In the genomic region with DNA sequence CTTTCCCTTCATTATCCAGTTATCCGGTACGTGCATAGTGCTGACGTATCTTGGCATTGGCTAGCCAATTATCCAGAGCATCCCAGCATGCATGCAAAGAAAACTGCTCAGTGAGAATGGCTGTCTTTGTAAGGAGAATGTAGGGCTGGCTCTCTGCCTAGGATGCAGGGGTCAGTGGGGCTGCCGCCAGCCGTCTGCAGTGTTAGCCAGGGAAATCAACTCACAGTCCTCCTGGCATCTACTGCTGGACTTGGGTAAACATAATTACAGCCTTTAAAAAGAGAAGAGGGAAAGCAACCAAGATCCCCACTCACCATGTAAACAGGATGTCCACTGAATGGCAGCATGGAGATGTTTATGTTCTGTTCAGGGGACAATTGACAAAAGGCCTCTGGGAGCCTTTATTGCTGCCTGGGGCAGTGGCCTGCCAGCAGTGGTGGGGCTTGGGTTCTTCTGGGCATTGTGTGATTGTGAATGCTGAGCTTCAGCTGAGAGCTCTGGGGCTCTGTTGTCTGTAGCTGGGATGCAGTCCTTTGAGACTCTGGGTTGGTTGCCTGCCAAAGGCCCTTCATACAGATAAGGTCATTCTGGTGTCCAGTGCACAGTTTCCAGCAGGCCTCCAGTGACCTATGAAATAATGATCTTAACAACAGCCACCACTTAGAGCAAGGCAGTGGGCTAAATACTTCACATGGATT, we compare ENCODE assay signal across 9 cellular contexts.
DNase-seq lines count a peak whose midpoint lies in the region; ATAC-seq and TF ChIP-seq lines count a peak whose summit lies in the region.
"Had no signal": no experiment of that assay in that cellular context is flagged by ENCODE, and none has a peak within 500 bp of the region (broad histone marks: within the 10 kb centered on the region; RNA-seq: fewer than 3 reads in every experiment).

No MANE protein-coding gene starts in this region.

- no peaks in the 10 kb centered on the region for H3K36me3 ChIP-seq in SK-N-SH (replicated peaks in 1 of 2; ENCODE audit: control insufficient read depth in 1 of 2, insufficient read depth in 2 of 2, low read length in 1 of 2)

- DNase-seq in M059J (ENCODE audit: low read depth) (peak; percentile 24), SK-N-SH (peak; percentile 69), left cardiac atrium (peak; percentile 70), sciatic nerve (ENCODE audit: low spot score) (peak; percentile 70), glomerular visceral epithelial cell (ENCODE audit: extremely low spot score) (no peak), OCI-M1 (lab: John Stamatoyannopoulos, UW) (no peak)
- DNase-seq: activated naive CD8-positive, alpha-beta T cell treated with anti-CD3 and anti-CD28 coated beads, Interleukin-2, amount 10 ng/mL, durations not matched to agents 7 days and 5 days had no signal

- H3K9me2 ChIP-seq in SK-N-SH = no peaks in the 10 kb centered on the region

- H3F3A ChIP-seq in SK-N-SH (replicated peaks; ENCODE audit: insufficient read depth) = no peaks in the 10 kb centered on the region

- CTCF ChIA-PET in SK-N-SH (lab: Yijun Ruan, JAX) = no interaction called here

- peak; percentile 86 to 89 for ATAC-seq in left cardiac atrium
- peak; percentile 90 for ATAC-seq in sciatic nerve
- ATAC-seq in GM19397 (IDR thresholded peaks at IDR 0.05; ENCODE audit: unreplicated experiment) = no peak
- ATAC-seq in activated CD4-positive, CD25-positive, alpha-beta regulatory T cell treated with anti-CD3 and anti-CD28 coated beads, Interleukin-2, amount 50 U/mL, for 24 hours = no peak

- WGBS in SK-N-SH (ENCODE audit: low lambda C conversion rate) = 15% methylated on average over 5 of the region's 5 CpGs

- TF ChIP-seq CTCF in SK-N-SH (IDR thresholded peaks at IDR 0.05) = no peak

- no peak overlapping the region for H3K4me3 ChIP-seq in SK-N-SH (ENCODE audit: low read depth in 2 of 2, low read length in 1 of 2)

- peak overlapping the region in 1 of 2 experiments; percentile 91; a peak in 2 of 4 replicates for H3K27ac ChIP-seq in SK-N-SH (ENCODE audit: low read depth in 2 of 2, low read length in 1 of 2)

- POLR2A ChIA-PET in SK-N-SH (lab: Yijun Ruan, JAX) = interaction anchor here (1.1 kb wide), 1 partner anchor 14 kb away, joined by 3 read pairs; no protein-coding TSS in a partner anchor

- peaks cover 0 to 15% of the 10 kb centered on the region in 2 experiments; a peak in 2 of 4 replicates for H3K4me1 ChIP-seq in SK-N-SH (ENCODE audit: control insufficient read depth in 1 of 2, insufficient read depth in 2 of 2, low read depth in 1 of 2, low read length in 1 of 2)

- no peak overlapping the region for H3K9ac ChIP-seq in SK-N-SH

- H3K9me3 ChIP-seq in SK-N-SH = no peaks in the 10 kb centered on the region

- TF ChIP-seq RAD21 in SK-N-SH (IDR thresholded peaks at IDR 0.05; ENCODE audit: low read length) = no peak

- H2AFZ ChIP-seq in SK-N-SH (ENCODE audit: low read depth) = no peak overlapping the region

- H4K20me1 ChIP-seq in SK-N-SH (ENCODE audit: insufficient read depth) = no peaks in the 10 kb centered on the region

- TF ChIP-seq EP300 in SK-N-SH (IDR thresholded peaks at IDR 0.05; ENCODE audit: borderline replicate concordance in 1 of 2, low read depth in 1 of 2, low read length in 1 of 2) = peak in 1 of 2 experiments; percentile 54; a peak in 2 of 4 replicates

- no peak overlapping the region for H3K4me2 ChIP-seq in SK-N-SH

- intact Hi-C loops in left cardiac atrium (cut with DNase I) (no loop called here), sciatic nerve (cut with DNase I) (no loop called here)

- no peaks in the 10 kb centered on the region for H3K79me2 ChIP-seq in SK-N-SH (ENCODE audit: insufficient read depth)

- H3K27me3 ChIP-seq in SK-N-SH (ENCODE audit: insufficient read depth) = no peaks in the 10 kb centered on the region; the same call in 1 of the 2 replicates

TF ChIP-seq in SK-N-SH, 30 proteins besides CTCF, POLR2A, EP300 and RAD21:
- TF ChIP-seq RCOR1 (IDR thresholded peaks at IDR 0.05; ENCODE audit: low read length) (peak; percentile 61; the same call in 1 of the 2 replicates), TEAD4 (IDR thresholded peaks at IDR 0.05; ENCODE audit: borderline replicate concordance, insufficient read depth) (no peak), GATA2 (CRISPR knock-in tag; IDR thresholded peaks at IDR 0.05) (peak; percentile 66), MXI1 (IDR thresholded peaks at IDR 0.05; ENCODE audit: low read depth, low read length) (peak; percentile 30; the same call in 1 of the 2 replicates)

Comparison
In these comparisons a context has a peak if more than half of its experiments do, and no peak if none do; other contexts are left out.
1. DNase-seq: peak in M059J (single experiment), SK-N-SH (single experiment), left cardiac atrium (single experiment) and sciatic nerve (single experiment); none in glomerular visceral epithelial cell (single experiment) and OCI-M1 (single experiment).
2. ATAC-seq: peak in left cardiac atrium (2 of 2) and sciatic nerve (single experiment); none in GM19397 (single experiment) and activated CD4-positive, CD25-positive, alpha-beta regulatory T cell treated with anti-CD3 and anti-CD28 coated beads, Interleukin-2, amount 50 U/mL, for 24 hours (0 of 2).